In the genomic region with DNA sequence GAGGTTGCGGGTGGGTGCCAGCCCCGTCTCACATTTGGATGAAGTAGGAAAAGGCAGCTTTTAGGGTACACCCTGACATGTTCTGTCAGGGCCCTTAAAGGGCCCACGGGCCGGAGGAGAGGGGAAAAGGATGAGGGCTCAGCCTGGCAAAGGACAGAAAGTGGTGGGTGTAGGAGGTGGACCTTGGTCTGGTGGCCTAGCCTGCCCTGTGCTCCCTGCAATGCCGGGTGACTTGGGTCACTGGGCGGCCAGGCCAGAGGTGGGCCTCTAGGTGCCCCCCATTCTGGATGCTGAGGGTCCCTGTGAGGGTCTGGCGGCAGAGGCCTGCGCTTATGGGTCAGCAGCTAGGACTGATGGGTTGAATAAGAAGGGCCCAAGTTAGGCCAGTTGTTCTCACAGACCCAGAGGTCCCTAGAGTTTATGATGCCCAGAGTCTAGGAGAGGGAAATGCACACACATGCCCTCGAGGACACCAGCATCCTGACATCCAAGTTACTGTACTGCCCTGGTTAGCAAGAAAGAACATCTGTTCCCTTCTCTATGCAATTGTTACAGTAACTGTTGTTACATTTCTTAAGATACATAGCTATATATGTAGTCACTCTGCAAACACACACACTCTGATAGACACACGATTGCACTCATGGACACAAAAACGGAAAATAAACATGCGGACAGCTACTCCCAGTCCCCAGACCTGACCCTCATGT, we compare ENCODE assay signal across 9 cellular contexts. TPM values are rescaled to one million over a fixed set of nuclear protein-coding genes. Genes with fewer than 3 reads are reported as not detected.
DNase-seq lines count a peak whose midpoint lies in the region; ATAC-seq and TF ChIP-seq lines count a peak whose summit lies in the region.
"Had no signal": no experiment of that assay in that cellular context is flagged by ENCODE, and none has a peak within 500 bp of the region (broad histone marks: within the 10 kb centered on the region; RNA-seq: fewer than 3 reads in every experiment).

No MANE protein-coding gene starts in this region.

- H3K4me1 Mint-ChIP-seq in T-cell, result peaks cover 32 to 50% (median 32%) of the 10 kb centered on the region in 3 donors

- TF ChIP-seq CTCF in GM12864 (IDR thresholded peaks at IDR 0.05; ENCODE audit: low read depth, low read length, missing control alignments), result no peak
- no peak for TF ChIP-seq CTCF in fibroblast of pulmonary artery (IDR thresholded peaks at IDR 0.05; ENCODE audit: low read length, missing control alignments)
- no peak for TF ChIP-seq CTCF in retinal pigment epithelial cell (conservative IDR thresholded peaks at IDR 0.05; ENCODE audit: low read depth, low read length)

- CTCF ChIA-PET in T-cell (lab: Charles Lee), result interaction anchor here in 1 of 2 donors (0.5 to 1.6 kb wide), 7 partner anchors 12 to 473 kb away, joined by 4 to 29 read pairs (median 4); partner anchors contain the start of genes RACK1 and TRIM7

- H3K4me3 ChIP-seq in GM12864 (ENCODE audit: low read depth, low read length), result peak overlapping the region; percentile 70
- peak overlapping the region; percentile 82 for H3K4me3 ChIP-seq in fibroblast of pulmonary artery (replicated peaks; ENCODE audit: low read depth, low read length)
- H3K4me3 ChIP-seq in retinal pigment epithelial cell (ENCODE audit: low read length), result peak overlapping the region; percentile 74

- ATAC-seq in T-cell (replicated peaks in 1 of 4) (no peak), HG03108 (IDR thresholded peaks at IDR 0.05; ENCODE audit: unreplicated experiment) (no peak), HG02610 (IDR thresholded peaks at IDR 0.05; ENCODE audit: unreplicated experiment) (no peak)

- POLR2A ChIA-PET in T-cell (lab: Charles Lee), result interaction anchor here in 1 of 2 donors (1.8 kb wide), 1 partner anchor 15 kb away, joined by 5 read pairs; no protein-coding TSS in a partner anchor

- peak overlapping the region; percentile 95 to 96 for H3K27ac Mint-ChIP-seq in T-cell

- peaks cover 0 to 4% (median 0%) of the 10 kb centered on the region in 3 donors for H3K9me3 Mint-ChIP-seq in T-cell

- DNase-seq in GM12864 (ENCODE audit: low read depth) (no peak), T-cell (no peak), fibroblast of pulmonary artery (ENCODE audit: low read depth) (no peak), retinal pigment epithelial cell (ENCODE audit: low read depth) (no peak), NCI-H2227 treated with DMSO at 0.1 percent for 48 hours (lab: John Stamatoyannopoulos, UW) (no peak), nucleus accumbens (lab: John Stamatoyannopoulos, UW) (no peak)
- DNase-seq: activated CD4-positive, CD25-positive, alpha-beta regulatory T cell had no signal

- H3K4me3 Mint-ChIP-seq in T-cell, result peak overlapping the region; percentile 94 to 95 (median 94)

- peaks cover 6 to 12% of the 10 kb centered on the region in 2 donors for H3K27me3 Mint-ChIP-seq in T-cell

- peaks cover 10% of the 10 kb centered on the region for H3K36me3 Mint-ChIP-seq in T-cell

RNA-seq across cellular contexts. Expression of gene TRIM7, which starts 12.5 kb away (rescaled TPM):
- total RNA-seq in T-cell, result 1 to 10 TPM; 1.6 to 3.1 (median 3.0) TPM

RNA-seq across cellular contexts. Expression of gene TRIM41, which starts 30.6 kb away (rescaled TPM):
- 10 to 100 TPM; 32.2 to 46.2 (median 36.7) TPM for total RNA-seq in T-cell

RNA-seq across cellular contexts. Expression of gene OR2V2, which starts 45.1 kb away (rescaled TPM):
- not detected for total RNA-seq in T-cell

RNA-seq across cellular contexts. Expression of gene RACK1, which starts 51.2 kb away (rescaled TPM):
- total RNA-seq in T-cell, result 1,000 to 10,000 TPM; 2,132 to 2,437 (median 2,230) TPM
